In the genomic region with DNA sequence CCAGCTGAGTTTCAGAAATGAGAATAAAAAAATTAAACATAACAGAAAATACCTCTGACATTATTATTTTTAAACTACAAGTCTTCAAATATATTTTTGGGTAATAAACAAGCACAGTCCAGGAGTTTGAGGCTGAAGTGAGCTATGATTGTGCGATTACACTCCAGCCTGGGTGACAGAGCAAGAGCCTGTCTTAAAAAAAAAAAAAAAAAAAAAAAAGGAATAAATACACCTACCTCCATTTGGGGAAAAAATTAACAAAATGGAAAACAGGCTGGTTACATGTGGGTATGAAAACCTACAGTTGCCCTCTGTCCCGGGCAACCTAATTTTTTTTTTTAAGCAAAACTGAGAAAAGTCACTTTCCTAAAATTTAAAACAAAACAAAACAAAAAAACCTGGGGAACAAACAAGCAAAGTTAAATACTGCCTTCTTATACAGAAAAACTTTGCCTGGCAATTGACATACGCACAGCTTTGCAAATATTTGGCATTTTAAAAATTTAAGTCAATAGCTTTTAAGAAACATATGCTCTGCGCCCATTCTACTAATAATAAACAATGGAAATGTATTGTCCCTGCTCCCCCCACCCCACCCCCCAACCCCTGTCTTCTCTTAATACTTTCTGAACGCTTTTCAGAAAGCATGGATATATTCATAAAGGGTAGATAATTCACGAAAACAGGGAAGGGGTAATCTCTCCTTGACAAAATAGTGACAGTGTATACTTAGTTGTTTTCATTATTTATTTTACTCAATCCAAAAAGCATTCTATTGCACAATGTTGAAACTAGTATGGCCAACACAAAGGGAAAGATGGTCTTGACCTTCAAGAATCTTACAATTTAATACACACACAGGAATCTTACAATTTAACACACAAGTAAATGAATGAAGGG, we compare ENCODE assay signal across 14 cellular contexts.
DNase-seq lines count a peak whose midpoint lies in the region; ATAC-seq, FAIRE-seq and TF ChIP-seq lines count a peak whose summit lies in the region.
"Had no signal": no experiment of that assay in that cellular context is flagged by ENCODE, and none has a peak within 500 bp of the region (broad histone marks: within the 10 kb centered on the region; RNA-seq: fewer than 3 reads in every experiment).

No MANE protein-coding gene starts in this region.

- peaks cover 8% of the 10 kb centered on the region; the same call in 1 of the 2 replicates for H3K36me3 ChIP-seq in GM23338 (ENCODE audit: insufficient read depth)
- peaks cover 0 to 4% (median 4%) of the 10 kb centered on the region in 3 experiments for H3K36me3 ChIP-seq in naive thymus-derived CD4-positive, alpha-beta T cell (ENCODE audit: control insufficient read depth in 2 of 3, insufficient read depth in 3 of 3, low read length in 3 of 3)

- H2AFZ ChIP-seq in GM23338, result no peak overlapping the region

- H3K79me2 ChIP-seq in GM23338 (replicated peaks; ENCODE audit: insufficient read depth), result peaks cover 89% of the 10 kb centered on the region

- H3K27ac ChIP-seq in A549 (no peak overlapping the region), GM23338 (ENCODE audit: low read depth) (no peak overlapping the region)
- no peak overlapping the region for H3K27ac ChIP-seq in naive thymus-derived CD4-positive, alpha-beta T cell (ENCODE audit: low read depth, low read length)

- H3K4me3 ChIP-seq in A549 (no peak overlapping the region), GM23338 (no peak overlapping the region)
- H3K4me3 ChIP-seq in naive thymus-derived CD4-positive, alpha-beta T cell (ENCODE audit: low read length), result no peak overlapping the region

- H3K9me2 ChIP-seq in GM23338 (ENCODE audit: insufficient read depth), result no peaks in the 10 kb centered on the region

- no peak overlapping the region for H3K4me2 ChIP-seq in A549
- no peak overlapping the region for H3K4me2 ChIP-seq in GM23338

- H3K27me3 Mint-ChIP-seq in GM23338 (ENCODE audit: insufficient read depth, low read depth, poor library complexity) (peaks cover 13% of the 10 kb centered on the region), WTC11 (ENCODE audit: low read depth) (no peaks in the 10 kb centered on the region)
- H3K27me3 Mint-ChIP-seq in naive thymus-derived CD4-positive, alpha-beta T cell, result no peaks in the 10 kb centered on the region
- H3K27me3 Mint-ChIP-seq: CD8-positive, alpha-beta memory T cell had no signal

- 0 out of 2 replicates have a peak overlapping the region, but pooled peaks have one; percentile 63 for H3K27ac Mint-ChIP-seq in GM23338
- peak overlapping the region; percentile 82; the same call in 1 of the 2 replicates for H3K27ac Mint-ChIP-seq in WTC11
- H3K27ac Mint-ChIP-seq in naive thymus-derived CD4-positive, alpha-beta T cell, result peak overlapping the region in 5 of 9 donors; percentile 14 to 71 (median 44)

- intact Hi-C loops in naive thymus-derived CD4-positive, alpha-beta T cell (cut with micrococcal nuclease), result no loop called here

- H4K20me1 ChIP-seq in GM23338 (replicated peaks; ENCODE audit: insufficient read depth), result peaks cover 15% of the 10 kb centered on the region

- no peaks in the 10 kb centered on the region for H3F3A ChIP-seq in GM23338 (replicated peaks; ENCODE audit: low read depth)

- WGBS in A549 (ENCODE audit: missing lambda C conversion rate), result 88% methylated on average over 6 of the region's 6 CpGs

- no peak for ATAC-seq in A549
- no peak for ATAC-seq in GM23338
- no peak for ATAC-seq in WTC11
- ATAC-seq in naive thymus-derived CD4-positive, alpha-beta T cell, result no peak
- no peak for ATAC-seq in esophagus mucosa
- ATAC-seq: HCT116 had no signal

- H3K27me3 ChIP-seq in GM23338 (ENCODE audit: insufficient read depth), result no peaks in the 10 kb centered on the region
- H3K27me3 ChIP-seq in naive thymus-derived CD4-positive, alpha-beta T cell (ENCODE audit: control insufficient read depth in 2 of 2, insufficient read depth in 2 of 2, low read length in 2 of 2), result no peaks in the 10 kb centered on the region

- FAIRE-seq in A549 (lab: Jason Lieb, UNC), result peak; percentile 72
- FAIRE-seq: A204.1 had no signal

- DNase-seq in A549 (ENCODE audit: low read depth in 1 of 2, low spot score in 1 of 2) (no peak), GM23338 (ENCODE audit: low spot score) (no peak), WTC11 (ENCODE audit: low spot score) (no peak), AG20443 (ENCODE audit: low spot score) (no peak), islet precursor cell (no peak)
- DNase-seq in naive thymus-derived CD4-positive, alpha-beta T cell, result no peak
- DNase-seq: Caco-2; CD8-positive, alpha-beta memory T cell; DMS53; GF-D8 had no signal

- CTCF ChIA-PET in A549 (lab: Yijun Ruan, JAX), result interaction anchor here (0.6 to 3.7 kb wide), 4 partner anchors 9 to 113 kb away, joined by 3 to 18 read pairs (median 4); a partner anchor contains a TSS
- CTCF ChIA-PET in WTC11 (lab: Charles Lee), result interaction anchor here (0.6 to 1.1 kb wide), 2 partner anchors 22 to 1369 kb away, joined by 3 to 5 read pairs; no protein-coding TSS in a partner anchor
- CTCF ChIA-PET in naive thymus-derived CD4-positive, alpha-beta T cell (lab: Charles Lee), result interaction anchor here (0.6 kb wide), 1 partner anchor 225 kb away, joined by 6 read pairs; no protein-coding TSS in a partner anchor

- no peak for TF ChIP-seq EP300 in A549 (IDR thresholded peaks at IDR 0.05)

- H3K4me1 ChIP-seq in A549 (peaks cover 16% of the 10 kb centered on the region), GM23338 (ENCODE audit: insufficient read depth) (peaks cover 11% of the 10 kb centered on the region)
- H3K4me1 ChIP-seq in naive thymus-derived CD4-positive, alpha-beta T cell (ENCODE audit: control insufficient read depth in 2 of 2, insufficient read depth in 2 of 2, low read length in 2 of 2), result peaks cover 0 to 12% of the 10 kb centered on the region in 2 donors

- no peak for TF ChIP-seq POLR2A in A549 (IDR thresholded peaks at IDR 0.05; ENCODE audit: low read length)

- POLR2A ChIA-PET in A549 (lab: Yijun Ruan, JAX), result interaction anchor here (0.7 kb wide), 1 partner anchor 51 kb away, joined by 3 read pairs; no protein-coding TSS in a partner anchor
- POLR2A ChIA-PET in WTC11 (lab: Charles Lee), result interaction anchor here (0.6 to 0.7 kb wide), 2 partner anchors 27 to 73 kb away, joined by 3 to 8 read pairs; no protein-coding TSS in a partner anchor
- POLR2A ChIA-PET in naive thymus-derived CD4-positive, alpha-beta T cell (lab: Charles Lee), result no interaction called here

- TF ChIP-seq CTCF in A549 (IDR thresholded peaks at IDR 0.05) (no peak), GM23338 (conservative IDR thresholded peaks at IDR 0.05; ENCODE audit: low read depth in 2 of 2) (no peak), WTC11 (IDR thresholded peaks at IDR 0.05) (no peak)

- H3K36me3 Mint-ChIP-seq in GM23338 (ENCODE audit: low read depth), result peaks cover 56% of the 10 kb centered on the region
- 0 out of 2 replicates have a peak, but pooled peaks cover 6% of the 10 kb centered on the region for H3K36me3 Mint-ChIP-seq in WTC11
- H3K36me3 Mint-ChIP-seq in naive thymus-derived CD4-positive, alpha-beta T cell, result peaks cover 3 to 38% (median 13%) of the 10 kb centered on the region in 5 donors

- peaks cover 22% of the 10 kb centered on the region for H3K9me3 Mint-ChIP-seq in GM23338
- H3K9me3 Mint-ChIP-seq in WTC11, result no peaks in the 10 kb centered on the region
- peaks cover 0 to 1% (median 0%) of the 10 kb centered on the region in 11 donors for H3K9me3 Mint-ChIP-seq in naive thymus-derived CD4-positive, alpha-beta T cell
- H3K9me3 Mint-ChIP-seq: CD14-positive monocyte; CD8-positive, alpha-beta memory T cell had no signal

- H3K9me3 ChIP-seq in A549, result no peaks in the 10 kb centered on the region
- no peaks in the 10 kb centered on the region for H3K9me3 ChIP-seq in naive thymus-derived CD4-positive, alpha-beta T cell (ENCODE audit: control insufficient read depth in 2 of 3, low read length in 3 of 3)
- H3K9me3 ChIP-seq: Caco-2 had no signal

- H3K4me3 Mint-ChIP-seq in GM23338 (no peak overlapping the region), WTC11 (no peak overlapping the region)
- no peak overlapping the region for H3K4me3 Mint-ChIP-seq in naive thymus-derived CD4-positive, alpha-beta T cell
- H3K4me3 Mint-ChIP-seq: CD14-positive monocyte; CD8-positive, alpha-beta memory T cell had no signal

- H3K4me1 Mint-ChIP-seq in GM23338, result peaks cover 18% of the 10 kb centered on the region
- H3K4me1 Mint-ChIP-seq in WTC11, result peaks cover 39% of the 10 kb centered on the region
- peaks cover 19 to 82% (median 73%) of the 10 kb centered on the region in 7 donors for H3K4me1 Mint-ChIP-seq in naive thymus-derived CD4-positive, alpha-beta T cell

- no peak for TF ChIP-seq RAD21 in A549 (conservative IDR thresholded peaks at IDR 0.05 in 1 of 2, IDR thresholded peaks at IDR 0.05 in 1 of 2)

TF ChIP-seq in A549, 52 proteins besides CTCF, POLR2A, EP300 and RAD21:
- TF ChIP-seq TFCP2L1 (CRISPR knock-in tag; IDR thresholded peaks at IDR 0.05), result no peak
- TF ChIP-seq ZFP36 (IDR thresholded peaks at IDR 0.05; ENCODE audit: borderline replicate concordance, partially characterized antibody), result no peak
- peak; percentile 25 to 65; a peak in 3 of 4 replicates for TF ChIP-seq CEBPB (IDR thresholded peaks at IDR 0.05)

TF ChIP-seq in GM23338, 12 proteins besides CTCF, POLR2A, EP300 and RAD21 (continues in another document):
- TF ChIP-seq EZH2 (IDR thresholded peaks at IDR 0.05; ENCODE audit: low read depth, unreplicated experiment), result no peak
- TF ChIP-seq, protein P1, sequence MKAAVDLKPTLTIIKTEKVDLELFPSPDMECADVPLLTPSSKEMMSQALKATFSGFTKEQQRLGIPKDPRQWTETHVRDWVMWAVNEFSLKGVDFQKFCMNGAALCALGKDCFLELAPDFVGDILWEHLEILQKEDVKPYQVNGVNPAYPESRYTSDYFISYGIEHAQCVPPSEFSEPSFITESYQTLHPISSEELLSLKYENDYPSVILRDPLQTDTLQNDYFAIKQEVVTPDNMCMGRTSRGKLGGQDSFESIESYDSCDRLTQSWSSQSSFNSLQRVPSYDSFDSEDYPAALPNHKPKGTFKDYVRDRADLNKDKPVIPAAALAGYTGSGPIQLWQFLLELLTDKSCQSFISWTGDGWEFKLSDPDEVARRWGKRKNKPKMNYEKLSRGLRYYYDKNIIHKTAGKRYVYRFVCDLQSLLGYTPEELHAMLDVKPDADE (IDR thresholded peaks at IDR 0.05), result no peak
- TF ChIP-seq ZNF331 (CRISPR knock-in tag; IDR thresholded peaks at IDR 0.05; ENCODE audit: low read depth), result no peak

TF ChIP-seq in WTC11, 78 proteins besides CTCF, POLR2A, EP300 and RAD21 (continues in another document):
- TF ChIP-seq ZNF232 (CRISPR knock-in tag; IDR thresholded peaks at IDR 0.05) (no peak), ATF1 (CRISPR knock-in tag; IDR thresholded peaks at IDR 0.05) (no peak)
